ENCODE assay signal across 11 cellular contexts in genomic region chr16:2007081-2007836, GRCh38. TPM values are rescaled to one million over a fixed set of nuclear protein-coding genes. Genes with fewer than 3 reads are reported as not detected.
A peak's percentile ranks its signal among the peaks of the same experiment; 100 is the strongest.
DNase-seq lines count a peak whose midpoint lies in the region; ATAC-seq and TF ChIP-seq lines count a peak whose summit lies in the region.
"Had no signal": no experiment of that assay in that cellular context is flagged by ENCODE, and none has a peak within 500 bp of the region (broad histone marks: within the 10 kb centered on the region; RNA-seq: fewer than 3 reads in every experiment).

No MANE protein-coding gene starts in this region.

- H3K36me3 Mint-ChIP-seq in CD8-positive, alpha-beta T cell, result peaks cover 7% of the 10 kb centered on the region
- H3K36me3 Mint-ChIP-seq in chondrocyte (ENCODE audit: low read depth), result peaks cover 2% of the 10 kb centered on the region
- H3K36me3 Mint-ChIP-seq in neural crest cell (ENCODE audit: low read depth), result no peaks in the 10 kb centered on the region

- TF ChIP-seq CTCF in CD8-positive, alpha-beta T cell (IDR thresholded peaks at IDR 0.05), result no peak
- no peak for TF ChIP-seq CTCF in LNCaP clone FGC (IDR thresholded peaks at IDR 0.05; ENCODE audit: control insufficient read depth, extremely low read depth, insufficient read depth)
- TF ChIP-seq CTCF in chondrocyte (IDR thresholded peaks at IDR 0.05), result no peak
- no peak for TF ChIP-seq CTCF in neural crest cell (conservative IDR thresholded peaks at IDR 0.05)

- CTCF ChIA-PET in CD8-positive, alpha-beta T cell (lab: Charles Lee), result interaction anchor here (1.4 to 2.7 kb wide), 2 partner anchors 134 to 146 kb away, joined by 4 to 7 read pairs; no protein-coding TSS in a partner anchor

- ATAC-seq in CD8-positive, alpha-beta T cell, result no peak
- ATAC-seq in HG03460 (IDR thresholded peaks at IDR 0.05; ENCODE audit: unreplicated experiment), result no peak

- H3K4me1 Mint-ChIP-seq in CD8-positive, alpha-beta T cell (ENCODE audit: low read depth), result peaks cover 44% of the 10 kb centered on the region
- peaks cover 47% of the 10 kb centered on the region for H3K4me1 Mint-ChIP-seq in chondrocyte (ENCODE audit: low read depth)
- peaks cover 25% of the 10 kb centered on the region for H3K4me1 Mint-ChIP-seq in neural crest cell

- H3K36me3 ChIP-seq in CD8-positive, alpha-beta T cell (ENCODE audit: insufficient read depth, low read length), result peaks cover 1% of the 10 kb centered on the region

- H3K27ac ChIP-seq in CD8-positive, alpha-beta T cell (ENCODE audit: low read depth, low read length), result peak overlapping the region; percentile 74

- H3K4me3 Mint-ChIP-seq in CD8-positive, alpha-beta T cell, result peak overlapping the region; percentile 84
- H3K4me3 Mint-ChIP-seq in chondrocyte (ENCODE audit: unreplicated experiment) (peak overlapping the region; percentile 86), neural crest cell (peak overlapping the region; percentile 88)

- H3K4me3 ChIP-seq in CD8-positive, alpha-beta T cell (ENCODE audit: low read depth, low read length), result peak overlapping the region; percentile 79
- peak overlapping the region; percentile 80 for H3K4me3 ChIP-seq in LNCaP clone FGC (ENCODE audit: low read depth, low read length)

- H3K9me3 Mint-ChIP-seq in CD8-positive, alpha-beta T cell, result no peaks in the 10 kb centered on the region
- H3K9me3 Mint-ChIP-seq in chondrocyte (ENCODE audit: low read depth) (no peaks in the 10 kb centered on the region), neural crest cell (no peaks in the 10 kb centered on the region)

- POLR2A ChIA-PET in CD8-positive, alpha-beta T cell (lab: Charles Lee), result interaction anchor here (1.5 to 2.8 kb wide), 3 partner anchors 43 to 148 kb away, joined by 3 to 18 read pairs (median 11); partner anchors contain the start of genes RPS2 and TRAF7

- peak in 1 of 7 experiments; percentile 10 for DNase-seq in CD8-positive, alpha-beta T cell
- DNase-seq in LNCaP clone FGC (ENCODE audit: low read depth), result no peak
- no peak for DNase-seq in chondrocyte (ENCODE audit: low spot score)
- no peak for DNase-seq in neural crest cell (ENCODE audit: low read depth, low spot score)
- DNase-seq in NCI-H1105 treated with DMSO at 0.1 percent for 48 hours (lab: John Stamatoyannopoulos, UW), result no peak
- DNase-seq in NOMO-1 (lab: John Stamatoyannopoulos, UW; ENCODE audit: unreplicated experiment in 2 of 2), result no peak
- no peak for DNase-seq in iPS-NIHi11 (ENCODE audit: low spot score)
- DNase-seq: central memory CD4-positive, alpha-beta T cell; SHP77 treated with DMSO at 0.1 percent for 48 hours had no signal

- no peaks in the 10 kb centered on the region for H3K9me3 ChIP-seq in CD8-positive, alpha-beta T cell (ENCODE audit: low read length)

- no peak overlapping the region for H3K27ac Mint-ChIP-seq in CD8-positive, alpha-beta T cell
- H3K27ac Mint-ChIP-seq in chondrocyte (ENCODE audit: unreplicated experiment) (peak overlapping the region; percentile 32), neural crest cell (ENCODE audit: unreplicated experiment) (peak overlapping the region; percentile 91)

- intact Hi-C loops in CD8-positive, alpha-beta T cell (cut with DNase I, micrococcal nuclease), result loop anchor here in 1 of 2 experiments (5.0 kb wide), 1 partner anchor 35 kb away; the partner anchor contains the start of gene TBL3

- peaks cover 60% of the 10 kb centered on the region for H3K4me1 ChIP-seq in CD8-positive, alpha-beta T cell (ENCODE audit: insufficient read depth, low read length)

- no peaks in the 10 kb centered on the region for H3K27me3 ChIP-seq in CD8-positive, alpha-beta T cell (ENCODE audit: insufficient read depth, low read length)

- no peaks in the 10 kb centered on the region for H3K27me3 Mint-ChIP-seq in CD8-positive, alpha-beta T cell (ENCODE audit: low read depth)
- no peaks in the 10 kb centered on the region for H3K27me3 Mint-ChIP-seq in chondrocyte (ENCODE audit: low read depth)
- H3K27me3 Mint-ChIP-seq in neural crest cell (ENCODE audit: low read depth), result no peaks in the 10 kb centered on the region

RNA-seq across cellular contexts. Expression of gene ZNF598, which starts 2.4 kb away (rescaled TPM):
- 10 to 100 TPM; 49.0 to 50.8 TPM for total RNA-seq in CD8-positive, alpha-beta T cell
- 39.0 to 43.4 TPM (median 41.7 TPM) in 3 replicates for total RNA-seq in chondrocyte
- total RNA-seq in neural crest cell, result 55.7 and 62.5 TPM in 2 replicates

RNA-seq across cellular contexts. Expression of gene NPW, which starts 12.3 kb away (rescaled TPM):
- total RNA-seq in CD8-positive, alpha-beta T cell, result not detected
- total RNA-seq in chondrocyte, result 1.1 to 3.7 TPM (median 2.5 TPM) in 3 replicates
- 0.82 and 1.3 TPM in 2 replicates for total RNA-seq in neural crest cell
- total RNA-seq: mononuclear cell had no signal

RNA-seq across cellular contexts. Expression of gene SYNGR3, which starts 17.5 kb away (rescaled TPM):
- 1 to 10 TPM; 6.2 to 6.6 TPM for total RNA-seq in CD8-positive, alpha-beta T cell
- total RNA-seq in chondrocyte (0.39 to 0.74 TPM (median 0.67 TPM) in 3 replicates), neural crest cell (2.1 and 2.2 TPM in 2 replicates)

RNA-seq across cellular contexts. Expression of gene NHERF2, which starts 19.4 kb away (rescaled TPM):
- 1 to 10 TPM in 1 of 2 experiments, under 1 TPM in 1; 0.76 to 2.3 TPM for total RNA-seq in CD8-positive, alpha-beta T cell
- total RNA-seq in chondrocyte (61.5 to 89.4 TPM (median 87.0 TPM) in 3 replicates), neural crest cell (7.6 and 8.1 TPM in 2 replicates)

RNA-seq across cellular contexts. Expression of gene GFER, which starts 23.3 kb away (rescaled TPM):
- total RNA-seq in CD8-positive, alpha-beta T cell, result 10 to 100 TPM; 15.6 to 16.1 TPM
- total RNA-seq in chondrocyte (17.0 to 19.7 TPM (median 17.5 TPM) in 3 replicates), neural crest cell (42.5 and 43.3 TPM in 2 replicates)
